ENCODE assay signal across 8 cellular contexts in the genomic region with DNA sequence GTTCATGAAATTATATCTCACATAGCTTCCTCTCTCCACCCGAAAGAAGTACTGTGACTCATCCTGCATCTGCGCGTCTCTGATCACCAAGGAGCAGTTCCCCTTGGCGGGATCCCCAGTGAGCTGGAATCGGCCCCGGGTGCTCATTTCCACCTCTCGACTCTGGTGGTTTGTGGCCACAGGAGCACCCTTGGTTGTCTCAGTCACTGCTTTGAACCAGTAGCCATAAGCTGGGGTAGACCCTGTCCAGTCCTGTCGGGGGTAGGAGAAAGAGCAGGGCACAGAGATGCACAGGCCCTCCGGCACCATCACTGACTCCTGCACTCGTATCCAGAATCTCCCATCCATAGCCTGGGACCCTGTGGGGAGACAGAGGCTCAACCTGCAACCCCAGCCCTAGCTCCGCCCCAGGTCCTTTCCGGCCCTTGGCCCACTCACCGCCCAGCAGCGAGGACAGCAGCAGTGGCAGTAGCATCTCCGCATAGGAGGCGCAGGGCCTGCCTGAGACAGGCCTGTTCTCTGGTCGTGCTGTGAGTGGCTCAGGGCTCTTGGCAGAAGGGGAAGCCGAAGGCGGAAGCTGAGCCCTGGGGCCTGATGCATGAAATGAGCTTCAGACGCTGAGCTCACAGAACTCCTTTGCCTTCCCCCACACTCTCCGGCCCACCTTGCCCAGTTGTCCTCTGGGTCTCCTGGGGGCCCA. TPM values are rescaled to one million over a fixed set of nuclear protein-coding genes. Genes with fewer than 3 reads are reported as not detected.
DNase-seq lines count a peak whose midpoint lies in the region; ATAC-seq and TF ChIP-seq lines count a peak whose summit lies in the region.

TSS of gene SIGLEC10 (minus strand) at position 536 of the 700 bp plus-strand sequence. CDS start at position 475, 61 bp downstream.

- H3K27ac ChIP-seq in duodenal mucosa (ENCODE audit: low read depth, low read length) (peak within 1 kb of the TSS; percentile 50), smooth muscle cell (ENCODE audit: low read depth) (no peak within 1 kb of the TSS)

- H3K9me3 ChIP-seq in duodenal mucosa (ENCODE audit: control insufficient read depth in 1 of 2, low read length in 2 of 2) (no peaks in the 10 kb centered on the region), smooth muscle cell (replicated peaks; ENCODE audit: low read depth) (no peaks in the 10 kb centered on the region)

- no peak within 1 kb of the TSS for H2AFZ ChIP-seq in smooth muscle cell (ENCODE audit: low read depth)

- H3F3A ChIP-seq in smooth muscle cell (ENCODE audit: low read depth), result no peaks in the 10 kb centered on the region

- H3K9ac ChIP-seq in duodenal mucosa (ENCODE audit: low read depth in 1 of 2, low read length in 2 of 2) (no peak within 1 kb of the TSS), smooth muscle cell (ENCODE audit: low read depth) (no peak within 1 kb of the TSS)

- peak; percentile 60 for ATAC-seq in GM21381 (IDR thresholded peaks at IDR 0.05; ENCODE audit: unreplicated experiment)
- peak; percentile 64 for ATAC-seq in stimulated activated naive CD8-positive, alpha-beta T cell treated with anti-CD3 and anti-CD28 coated beads, Interleukin-15, Interleukin-2, amounts not matched to agents 100 U/mL and 50 U/mL, for 24 hours
- ATAC-seq in GM19455 (IDR thresholded peaks at IDR 0.05; ENCODE audit: unreplicated experiment), result no peak

- no peak within 1 kb of the TSS for H3K4me2 ChIP-seq in smooth muscle cell

- H4K20me1 ChIP-seq in smooth muscle cell (ENCODE audit: low read depth), result no peaks in the 10 kb centered on the region

- peak within 1 kb of the TSS in 1 of 2 donors; percentile 5 for H3K4me3 ChIP-seq in duodenal mucosa (ENCODE audit: low read depth in 1 of 2, low read length in 2 of 2)
- H3K4me3 ChIP-seq in smooth muscle cell, result no peak within 1 kb of the TSS

- TF ChIP-seq CTCF in smooth muscle cell (IDR thresholded peaks at IDR 0.05; ENCODE audit: borderline replicate concordance, insufficient read depth, poor library complexity, severe bottlenecking), result no peak

- H3K36me3 ChIP-seq in duodenal mucosa (ENCODE audit: control insufficient read depth in 1 of 2, insufficient read depth in 2 of 2, low read length in 2 of 2) (no peaks in the 10 kb centered on the region), smooth muscle cell (ENCODE audit: low read depth) (no peaks in the 10 kb centered on the region)

- no peaks in the 10 kb centered on the region for H3K4me1 ChIP-seq in duodenal mucosa (ENCODE audit: control insufficient read depth in 1 of 2, insufficient read depth in 2 of 2, low read length in 2 of 2)
- H3K4me1 ChIP-seq in smooth muscle cell (ENCODE audit: low read depth), result no peaks in the 10 kb centered on the region

- H3K79me2 ChIP-seq in smooth muscle cell (ENCODE audit: low read depth), result no peaks in the 10 kb centered on the region

- WGBS in smooth muscle cell (ENCODE audit: low lambda C conversion rate), result 84% methylated on average over 21 of the region's 21 CpGs

- peak; percentile 48 for DNase-seq in GM03348 (ENCODE audit: low spot score)
- DNase-seq in NAMALWA (ENCODE audit: low spot score), result peak; percentile 86
- peak; percentile 66 for DNase-seq in stimulated activated naive CD8-positive, alpha-beta T cell treated with anti-CD3 and anti-CD28 coated beads, Interleukin-15, Interleukin-2, amounts not matched to agents 100 U/mL and 50 U/mL, for 24 hours
- DNase-seq in smooth muscle cell (lab: John Stamatoyannopoulos, UW; ENCODE audit: unreplicated experiment), result no peak
- no peak for DNase-seq in NCI-H187 (lab: John Stamatoyannopoulos, UW)

- no peaks in the 10 kb centered on the region for H3K27me3 ChIP-seq in duodenal mucosa (ENCODE audit: control insufficient read depth in 1 of 2, insufficient read depth in 2 of 2, low read length in 2 of 2)
- no peaks in the 10 kb centered on the region for H3K27me3 ChIP-seq in smooth muscle cell (ENCODE audit: low read depth)

RNA-seq across cellular contexts. Expression of gene SIGLEC10, which starts in this region (rescaled TPM):
- not detected in 2 replicates for total RNA-seq in smooth muscle cell
- polyA plus RNA-seq in smooth muscle cell, result 0.40 TPM in 1 of 2 replicates, not detected in the other

Comparison
In these comparisons a context has a peak if more than half of its experiments do, and no peak if none do; other contexts are left out.
1. DNase-seq: peak in GM03348 (single experiment), NAMALWA (single experiment) and stimulated activated naive CD8-positive, alpha-beta T cell treated with anti-CD3 and anti-CD28 coated beads, Interleukin-15, Interleukin-2, amounts not matched to agents 100 U/mL and 50 U/mL, for 24 hours (single experiment); none in smooth muscle cell (single experiment) and NCI-H187 (0 of 2).